In the genomic region with DNA sequence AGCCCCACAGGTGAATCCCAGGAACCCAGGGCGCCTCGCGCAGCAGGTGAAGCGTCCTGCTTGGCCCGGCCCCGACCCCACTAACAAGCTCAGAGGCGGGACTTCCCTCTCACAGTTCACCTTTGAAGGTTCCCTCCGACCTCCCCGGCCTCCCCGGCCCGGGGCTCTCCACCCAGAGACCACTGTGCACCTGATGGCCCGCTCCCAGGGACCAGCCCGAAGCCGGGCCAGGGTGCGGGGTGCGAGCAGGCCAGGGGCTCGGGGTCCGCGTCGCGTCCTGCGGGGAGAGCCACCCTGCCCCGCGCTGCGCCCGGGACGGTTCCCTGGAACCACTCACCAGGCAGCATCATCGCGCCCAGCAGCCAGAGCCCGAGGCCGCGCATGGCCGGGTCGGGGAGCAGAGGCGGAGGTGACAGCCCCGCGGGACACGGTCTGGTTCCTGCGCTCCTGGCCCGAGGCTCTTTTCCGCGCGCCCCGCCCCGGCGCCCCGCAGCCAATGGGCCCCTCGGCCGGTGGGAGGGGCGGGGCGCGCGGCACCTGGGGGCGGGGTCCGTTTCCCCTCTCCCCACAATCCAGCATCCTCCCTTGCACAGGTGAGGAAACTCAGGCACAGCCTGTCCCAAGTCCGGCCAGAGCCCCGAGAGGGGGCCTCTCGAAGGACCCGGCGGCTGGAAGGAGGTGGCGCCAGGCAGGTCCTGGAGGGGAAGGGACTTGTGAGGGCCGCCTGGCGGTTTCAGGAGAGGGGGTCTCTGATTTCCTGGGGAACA, we compare ENCODE assay signal across 1 cellular context.
TF ChIP-seq lines count a peak whose summit lies in the region.

Gene ADAM8, minus strand, starts transcription at position 434 of the 767 bp plus-strand sequence. Its CDS starts 51 bp downstream, at position 383.

TF ChIP-seq in SK-N-SH treated with all-trans-retinoic acid at 6 μM for 48 hours, 23 proteins besides CTCF, POLR2A, EP300 and RAD21 (continued from another document):
- TF ChIP-seq POU6F1 (CRISPR knock-in tag; IDR thresholded peaks at IDR 0.05; ENCODE audit: borderline replicate concordance, low read depth) (no peak), RARB (CRISPR knock-in tag; IDR thresholded peaks at IDR 0.05) (no peak), ESRRG (CRISPR knock-in tag; IDR thresholded peaks at IDR 0.05) (no peak)
TF ChIP-seq in SK-N-SH treated with all-trans-retinoic acid at 6 μM for 48 hours: peak in this region for 0.
